In genomic region chr12:109481863-109482262, GRCh38 we compare ENCODE assay signal across 39 cellular contexts.
"Had no signal": no experiment of that assay in that cellular context is flagged by ENCODE, and none has a peak within 500 bp of the region (broad histone marks: within the 10 kb centered on the region; RNA-seq: fewer than 3 reads in every experiment).

No MANE protein-coding gene starts in this region.

- ATAC-seq: activated naive CD4-positive, alpha-beta T cell treated with anti-CD3 and anti-CD28 coated beads, Interleukin-2, amount 50 U/mL, for 72 hours; activated naive CD8-positive, alpha-beta T cell treated with anti-CD3 and anti-CD28 coated beads, Interleukin-2, amount 50 U/mL, for 24 hours; activated T-cell treated with anti-CD3 and anti-CD28 coated beads, Interleukin-2, amount 50 U/mL, for 4 hours; activated T-cell treated with anti-CD3 and anti-CD28 coated beads, Interleukin-2, amount 50 U/mL, for 72 hours; activated T-helper 17 cell treated with anti-CD3 and anti-CD28 coated beads, Interleukin-2, amount 50 U/mL, for 72 hours; body of pancreas had no signal

- H3K27me3 Mint-ChIP-seq: activated naive CD4-positive, alpha-beta T cell treated with anti-CD3 and anti-CD28 coated beads, Interleukin-2, amount 10 ng/mL, durations not matched to agents 7 days and 5 days; activated naive CD4-positive, alpha-beta T cell treated with anti-CD3 and anti-CD28 coated beads, Interleukin-2, amount 50 U/mL, for 24 hours; activated naive CD8-positive, alpha-beta T cell; activated naive CD8-positive, alpha-beta T cell treated with anti-CD3 and anti-CD28 coated beads for 36 hours; activated naive CD8-positive, alpha-beta T cell treated with anti-CD3 and anti-CD28 coated beads, Interleukin-2, amount 10 ng/mL, durations not matched to agents 7 days and 5 days; activated naive CD8-positive, alpha-beta T cell treated with anti-CD3 and anti-CD28 coated beads, Interleukin-2, amount 50 U/mL, for 24 hours; activated T-cell treated with anti-CD3 and anti-CD28 coated beads, Interleukin-2, amount 50 U/mL, for 24 hours; activated T-helper 17 cell treated with anti-CD3 and anti-CD28 coated beads, Interleukin-2, amount 50 U/mL, for 72 hours; central memory CD8-positive, alpha-beta T cell had no signal

- H3K4me3 Mint-ChIP-seq: activated naive CD4-positive, alpha-beta T cell treated with anti-CD3 and anti-CD28 coated beads for 36 hours; activated naive CD4-positive, alpha-beta T cell treated with anti-CD3 and anti-CD28 coated beads, Interleukin-2, amount 10 ng/mL, durations not matched to agents 7 days and 5 days; activated naive CD4-positive, alpha-beta T cell treated with anti-CD3 and anti-CD28 coated beads, Interleukin-2, amount 50 U/mL, for 24 hours; activated naive CD8-positive, alpha-beta T cell; activated naive CD8-positive, alpha-beta T cell treated with anti-CD3 and anti-CD28 coated beads for 36 hours; activated naive CD8-positive, alpha-beta T cell treated with anti-CD3 and anti-CD28 coated beads, Interleukin-2, amount 10 ng/mL, durations not matched to agents 7 days and 5 days; activated naive CD8-positive, alpha-beta T cell treated with anti-CD3 and anti-CD28 coated beads, Interleukin-2, amount 50 U/mL, for 24 hours; activated T-cell treated with anti-CD3 and anti-CD28 coated beads, Interleukin-2, amount 50 U/mL, for 24 hours; activated T-cell treated with anti-CD3 and anti-CD28 coated beads, Interleukin-2, amount 50 U/mL, for 4 hours; activated T-cell treated with anti-CD3 and anti-CD28 coated beads, Interleukin-2, amount 50 U/mL, for 72 hours; activated T-helper 1 cell treated with anti-CD3 and anti-CD28 coated beads, Interleukin-12 subunit alpha, Interleukin-12 subunit beta, Interleukin-2, Interleukin-4 antibody, amounts not matched to agents 30 ng/mL and 10 ng/mL and 1 ng/mL, durations not matched to agents 14 hours and 24 hours and 36 hours; activated T-helper 17 cell treated with anti-CD3 and anti-CD28 coated beads, Interleukin-2, amount 50 U/mL, for 72 hours; central memory CD8-positive, alpha-beta T cell had no signal

- H3K9me3 Mint-ChIP-seq: activated naive CD4-positive, alpha-beta T cell treated with anti-CD3 and anti-CD28 coated beads for 36 hours; activated naive CD4-positive, alpha-beta T cell treated with anti-CD3 and anti-CD28 coated beads, Interleukin-2, amount 10 ng/mL, durations not matched to agents 7 days and 5 days; activated naive CD4-positive, alpha-beta T cell treated with anti-CD3 and anti-CD28 coated beads, Interleukin-2, amount 50 U/mL, for 24 hours; activated naive CD4-positive, alpha-beta T cell treated with anti-CD3 and anti-CD28 coated beads, Interleukin-2, amount 50 U/mL, for 72 hours; activated naive CD8-positive, alpha-beta T cell treated with anti-CD3 and anti-CD28 coated beads for 36 hours; activated naive CD8-positive, alpha-beta T cell treated with anti-CD3 and anti-CD28 coated beads, Interleukin-2, amount 10 ng/mL, durations not matched to agents 7 days and 5 days; activated naive CD8-positive, alpha-beta T cell treated with anti-CD3 and anti-CD28 coated beads, Interleukin-2, amount 50 U/mL, for 24 hours; activated T-cell treated with anti-CD3 and anti-CD28 coated beads, Interleukin-2, amount 50 U/mL, for 24 hours; activated T-cell treated with anti-CD3 and anti-CD28 coated beads, Interleukin-2, amount 50 U/mL, for 4 hours; activated T-cell treated with anti-CD3 and anti-CD28 coated beads, Interleukin-2, amount 50 U/mL, for 72 hours; activated T-helper 1 cell treated with anti-CD3 and anti-CD28 coated beads, Interleukin-12 subunit alpha, Interleukin-12 subunit beta, Interleukin-2, Interleukin-4 antibody, amounts not matched to agents 30 ng/mL and 10 ng/mL and 1 ng/mL, durations not matched to agents 14 hours and 24 hours and 36 hours; activated T-helper 17 cell treated with anti-CD3 and anti-CD28 coated beads, Interleukin-2, amount 50 U/mL, for 72 hours; activated T-helper 2 cell treated with anti-CD3 and anti-CD28 coated beads, Interferon-gamma antibody, Interleukin-2, Interleukin-4, amounts not matched to agents 10 μg/mL and 5 μg/mL and 100 μg/mL, durations not matched to agents 14 hours and 24 hours and 36 hours; brain; central memory CD8-positive, alpha-beta T cell had no signal

- H3K27me3 ChIP-seq: adrenal gland, ascending aorta, body of pancreas, brain microvascular endothelial cell, breast epithelium, cardiac muscle cell had no signal

- FAIRE-seq: astrocyte, bronchial epithelial cell had no signal

- H3K4me3 ChIP-seq: adrenal gland, ascending aorta, body of pancreas, breast epithelium, cardiac muscle cell had no signal

- H3K27ac Mint-ChIP-seq: activated naive CD4-positive, alpha-beta T cell treated with anti-CD3 and anti-CD28 coated beads for 36 hours; activated naive CD4-positive, alpha-beta T cell treated with anti-CD3 and anti-CD28 coated beads, Interleukin-2, amount 10 ng/mL, durations not matched to agents 7 days and 5 days; activated naive CD4-positive, alpha-beta T cell treated with anti-CD3 and anti-CD28 coated beads, Interleukin-2, amount 50 U/mL, for 24 hours; activated naive CD4-positive, alpha-beta T cell treated with anti-CD3 and anti-CD28 coated beads, Interleukin-2, amount 50 U/mL, for 72 hours; activated naive CD8-positive, alpha-beta T cell; activated naive CD8-positive, alpha-beta T cell treated with anti-CD3 and anti-CD28 coated beads for 36 hours; activated naive CD8-positive, alpha-beta T cell treated with anti-CD3 and anti-CD28 coated beads, Interleukin-2, amount 10 ng/mL, durations not matched to agents 7 days and 5 days; activated naive CD8-positive, alpha-beta T cell treated with anti-CD3 and anti-CD28 coated beads, Interleukin-2, amount 50 U/mL, for 24 hours; activated T-cell treated with anti-CD3 and anti-CD28 coated beads, Interleukin-2, amount 50 U/mL, for 24 hours; activated T-cell treated with anti-CD3 and anti-CD28 coated beads, Interleukin-2, amount 50 U/mL, for 72 hours; activated T-helper 1 cell treated with anti-CD3 and anti-CD28 coated beads, Interleukin-12 subunit alpha, Interleukin-12 subunit beta, Interleukin-2, Interleukin-4 antibody, amounts not matched to agents 30 ng/mL and 10 ng/mL and 1 ng/mL, durations not matched to agents 14 hours and 24 hours and 36 hours; activated T-helper 17 cell treated with anti-CD3 and anti-CD28 coated beads, Interleukin-2, amount 50 U/mL, for 72 hours; activated T-helper 2 cell treated with anti-CD3 and anti-CD28 coated beads, Interferon-gamma antibody, Interleukin-2, Interleukin-4, amounts not matched to agents 10 μg/mL and 5 μg/mL and 100 μg/mL, durations not matched to agents 14 hours and 24 hours and 36 hours; brain had no signal

- DNase-seq: activated effector memory CD4-positive, alpha-beta T cell treated with anti-CD3 and anti-CD28 coated beads, Interleukin-2, amount 50 U/mL, for 16 hours; activated effector memory CD4-positive, alpha-beta T cell treated with Interleukin-2 at 50 U/mL for 16 hours; activated gamma-delta T cell; activated gamma-delta T cell treated with Interleukin-2 at 50 U/mL for 16 hours; activated naive CD4-positive, alpha-beta T cell; activated naive CD4-positive, alpha-beta T cell treated with anti-CD3 and anti-CD28 coated beads for 36 hours; activated naive CD4-positive, alpha-beta T cell treated with anti-CD3 and anti-CD28 coated beads, Interleukin-2, amount 10 ng/mL, durations not matched to agents 7 days and 5 days; activated naive CD4-positive, alpha-beta T cell treated with anti-CD3 and anti-CD28 coated beads, Interleukin-2, amount 50 U/mL, for 16 hours; activated naive CD4-positive, alpha-beta T cell treated with Interleukin-2 at 50 U/mL for 16 hours; activated naive CD8-positive, alpha-beta T cell treated with anti-CD3 and anti-CD28 coated beads for 36 hours; activated naive CD8-positive, alpha-beta T cell treated with anti-CD3 and anti-CD28 coated beads, Interleukin-2, amount 10 ng/mL, durations not matched to agents 7 days and 5 days; activated naive CD8-positive, alpha-beta T cell treated with anti-CD3 and anti-CD28 coated beads, Interleukin-2, amount 50 U/mL, for 24 hours; activated T-cell treated with anti-CD3 and anti-CD28 coated beads, Interleukin-2, amount 50 U/mL, for 24 hours; activated T-cell treated with anti-CD3 and anti-CD28 coated beads, Interleukin-2, amount 50 U/mL, for 4 hours; activated T-cell treated with anti-CD3 and anti-CD28 coated beads, Interleukin-2, amount 50 U/mL, for 48 hours; activated T-cell treated with anti-CD3 and anti-CD28 coated beads, Interleukin-2, amount 50 U/mL, for 72 hours; amniotic stem cell; amygdala; anterior cingulate cortex; aorta; body of pancreas; brain microvascular endothelial cell; caudate nucleus; central memory CD4-positive, alpha-beta T cell; cerebellar nuclear complex had no signal

- H3K9me3 ChIP-seq: adrenal gland, ascending aorta, body of pancreas, breast epithelium had no signal

- H3K27ac ChIP-seq: adrenal gland, ascending aorta, body of pancreas, brain microvascular endothelial cell, breast epithelium, cardiac muscle cell had no signal
